Comparison of ENCODE assay signal across 23 cellular contexts in the genomic region with DNA sequence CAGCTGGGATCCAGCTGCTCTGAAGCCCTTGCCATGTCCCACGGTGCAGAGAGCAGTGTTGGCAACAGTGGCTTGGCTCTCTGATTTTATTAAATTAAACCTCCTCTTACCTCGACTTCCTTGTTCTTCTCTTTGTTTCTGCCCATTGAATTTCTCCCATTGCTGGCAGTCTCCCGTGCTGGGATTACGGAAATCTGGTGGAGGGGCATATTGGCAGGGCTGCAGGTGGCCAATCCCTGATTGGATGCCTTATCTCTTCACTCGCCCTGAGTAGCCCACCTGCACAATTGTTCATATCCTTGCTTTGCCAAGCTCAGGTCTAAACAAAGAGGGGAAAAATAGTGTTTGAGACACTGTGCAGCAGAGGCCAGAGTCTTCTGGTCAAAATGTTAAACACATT.
"Had no signal": no experiment of that assay in that cellular context is flagged by ENCODE, and none has a peak within 500 bp of the region (broad histone marks: within the 10 kb centered on the region; RNA-seq: fewer than 3 reads in every experiment).

No MANE protein-coding gene starts in this region.

- H3K36me3 Mint-ChIP-seq: activated naive CD4-positive, alpha-beta T cell treated with anti-CD3 and anti-CD28 coated beads, Interleukin-2, amount 50 U/mL, for 72 hours; natural killer cell treated with Interleukin-12 subunit alpha and Interleukin-12 subunit beta and Interleukin-15 and Interleukin-18, amount 100 ng/mL, for 72 hours had no signal

- H3K9me3 Mint-ChIP-seq: activated naive CD4-positive, alpha-beta T cell treated with anti-CD3 and anti-CD28 coated beads, Interleukin-2, amount 50 U/mL, for 72 hours; activated T-cell treated with anti-CD3 and anti-CD28 coated beads, Interleukin-2, amount 50 U/mL, for 72 hours; natural killer cell treated with Interleukin-12 subunit alpha and Interleukin-12 subunit beta and Interleukin-15 and Interleukin-18, amount 100 ng/mL, for 72 hours had no signal

- H3K4me3 ChIP-seq: gastroesophageal sphincter, heart left ventricle, lower lobe of right lung, ovary, right lobe of liver, testis, transverse colon had no signal

- H3K4me3 Mint-ChIP-seq: activated CD4-positive, alpha-beta T cell treated with anti-CD3 and anti-CD28 coated beads for 36 hours; activated T-cell treated with anti-CD3 and anti-CD28 coated beads, Interleukin-2, amount 50 U/mL, for 72 hours; natural killer cell treated with Interleukin-12 subunit alpha and Interleukin-12 subunit beta and Interleukin-15 and Interleukin-18, amount 100 ng/mL, for 72 hours had no signal

- H3K27ac Mint-ChIP-seq: activated CD4-positive, alpha-beta T cell treated with anti-CD3 and anti-CD28 coated beads for 36 hours; activated naive CD4-positive, alpha-beta T cell treated with anti-CD3 and anti-CD28 coated beads, Interleukin-2, amount 50 U/mL, for 72 hours; activated T-cell treated with anti-CD3 and anti-CD28 coated beads, Interleukin-2, amount 50 U/mL, for 72 hours; natural killer cell treated with Interleukin-12 subunit alpha and Interleukin-12 subunit beta and Interleukin-15 and Interleukin-18, amount 100 ng/mL, for 72 hours; progenitor cell of endocrine pancreas had no signal

- DNase-seq: activated CD4-positive, alpha-beta T cell treated with anti-CD3 and anti-CD28 coated beads for 36 hours; activated CD4-positive, CD25-positive, alpha-beta regulatory T cell; activated naive CD4-positive, alpha-beta T cell; activated T-cell treated with anti-CD3 and anti-CD28 coated beads for 4 hours; activated T-cell treated with anti-CD3 and anti-CD28 coated beads, Interleukin-2, amount 50 U/mL, for 72 hours; dermis blood vessel endothelial cell; effector CD8-positive, alpha-beta T cell; erythroblast; heart left ventricle; lower lobe of right lung; mesenchymal stem cell; ovary; right lobe of liver; stimulated activated CD4-positive, alpha-beta T cell treated with anti-CD3 and anti-CD28 coated beads, Interleukin-2, amount 100 ng/mL, for 48 hours; stimulated activated naive CD4-positive, alpha-beta T cell treated with Interleukin-2 at 50 U/mL for 16 hours; T-helper 2 cell; testis; transverse colon had no signal

- H3K27me3 ChIP-seq: gastroesophageal sphincter, heart left ventricle, ovary, right lobe of liver, testis, transverse colon had no signal

- H3K9me3 ChIP-seq: gastroesophageal sphincter, heart left ventricle, lower lobe of right lung, ovary, right lobe of liver, testis, transverse colon had no signal

- ATAC-seq: activated CD4-positive, alpha-beta T cell treated with anti-CD3 and anti-CD28 coated beads for 36 hours; activated naive CD4-positive, alpha-beta T cell treated with anti-CD3 and anti-CD28 coated beads, Interleukin-2, amount 50 U/mL, for 72 hours; activated T-cell treated with anti-CD3 and anti-CD28 coated beads, Interleukin-2, amount 50 U/mL, for 72 hours; gastroesophageal sphincter; heart left ventricle; left lobe of liver; lower lobe of right lung; natural killer cell treated with Interleukin-12 subunit alpha and Interleukin-12 subunit beta and Interleukin-15 and Interleukin-18, amount 100 ng/mL, for 72 hours; right lobe of liver had no signal

- H3K27me3 Mint-ChIP-seq: natural killer cell treated with Interleukin-12 subunit alpha and Interleukin-12 subunit beta and Interleukin-15 and Interleukin-18, amount 100 ng/mL, for 72 hours had no signal

- H3K36me3 ChIP-seq: gastroesophageal sphincter, heart left ventricle, lower lobe of right lung, ovary, right lobe of liver, transverse colon had no signal

- H3K4me1 Mint-ChIP-seq: activated CD4-positive, alpha-beta T cell treated with anti-CD3 and anti-CD28 coated beads for 36 hours had no signal

- H3K27ac ChIP-seq: gastroesophageal sphincter, heart left ventricle, lower lobe of right lung, ovary, right lobe of liver, testis, transverse colon had no signal

- H3K4me1 ChIP-seq: gastroesophageal sphincter, heart left ventricle, lower lobe of right lung, right lobe of liver, testis, transverse colon had no signal
